ENCODE assay signal across 1 cellular context in genomic region chr9:128162215-128163026, GRCh38.
TF ChIP-seq lines count a peak whose summit lies in the region.

No MANE protein-coding gene starts in this region.

TF ChIP-seq in K562, 482 proteins besides CTCF, POLR2A, EP300 and RAD21 (continues in another document):
- TF ChIP-seq THAP12 (CRISPR knock-in tag; IDR thresholded peaks at IDR 0.05) = 0 out of 2 replicates have a peak, but pooled peaks have one; percentile 4
- TF ChIP-seq RBFOX2 (IDR thresholded peaks at IDR 0.05; ENCODE audit: low read depth, low read length) = peak; percentile 35; the same call in 1 of the 2 replicates
- TF ChIP-seq ZNF175 (CRISPR knock-in tag; IDR thresholded peaks at IDR 0.05; ENCODE audit: low read depth) = no peak
- peak; percentile 17; the same call in 1 of the 2 replicates for TF ChIP-seq PML (IDR thresholded peaks at IDR 0.05; ENCODE audit: low read length)
- TF ChIP-seq POLR2G (IDR thresholded peaks at IDR 0.05; ENCODE audit: low read depth, low read length) = peak; percentile 38; the same call in 1 of the 2 replicates
- no peak for TF ChIP-seq SRSF7 (optimal IDR thresholded peaks at IDR 0.05; ENCODE audit: low read depth, low read length)
- 0 out of 2 replicates have a peak, but pooled peaks have one; percentile 7 for TF ChIP-seq CEBPB (tag; IDR thresholded peaks at IDR 0.05)
- TF ChIP-seq POLR2AphosphoS2 (IDR thresholded peaks at IDR 0.05; ENCODE audit: low read length) = no peak
- TF ChIP-seq GMEB1 (CRISPR knock-in tag; IDR thresholded peaks at IDR 0.05) = no peak
- TF ChIP-seq ZFPM2 (CRISPR knock-in tag; IDR thresholded peaks at IDR 0.05) = no peak
- TF ChIP-seq ZNF449 (CRISPR knock-in tag; IDR thresholded peaks at IDR 0.05) = no peak
- TF ChIP-seq HEY1 (CRISPR knock-in tag; IDR thresholded peaks at IDR 0.05; ENCODE audit: borderline replicate concordance) = no peak
- TF ChIP-seq ZNF311 (CRISPR knock-in tag; IDR thresholded peaks at IDR 0.05) = no peak
- TF ChIP-seq ZC3H4 (CRISPR knock-in tag; IDR thresholded peaks at IDR 0.05; ENCODE audit: borderline replicate concordance) = no peak
- no peak for TF ChIP-seq THRAP3 (IDR thresholded peaks at IDR 0.05; ENCODE audit: borderline replicate concordance)
- no peak for TF ChIP-seq GATA2 (CRISPR knock-in tag; IDR thresholded peaks at IDR 0.05)
- no peak for TF ChIP-seq NCOA6 (IDR thresholded peaks at IDR 0.05)
- TF ChIP-seq PCBP2 (IDR thresholded peaks at IDR 0.05; ENCODE audit: low read depth, low read length, poor library complexity, severe bottlenecking) = no peak
- TF ChIP-seq PHF8 (IDR thresholded peaks at IDR 0.05; ENCODE audit: borderline replicate concordance, low read length) = peak; percentile 5; the same call in 1 of the 2 replicates
- no peak for TF ChIP-seq FOXP1 (CRISPR knock-in tag; IDR thresholded peaks at IDR 0.05)
- TF ChIP-seq OTX1 (CRISPR knock-in tag; IDR thresholded peaks at IDR 0.05) = 0 out of 2 replicates have a peak, but pooled peaks have one; percentile 0
- no peak for TF ChIP-seq RBM25 (IDR thresholded peaks at IDR 0.05; ENCODE audit: low read depth, low read length, severe bottlenecking)
- TF ChIP-seq ZNF12 (CRISPR knock-in tag; IDR thresholded peaks at IDR 0.05) = no peak
- TF ChIP-seq ZNF212 (CRISPR knock-in tag; IDR thresholded peaks at IDR 0.05) = no peak
- no peak for TF ChIP-seq ZNF830 (CRISPR knock-in tag; IDR thresholded peaks at IDR 0.05)
- TF ChIP-seq ZBED1 (IDR thresholded peaks at IDR 0.05) = no peak
- no peak for TF ChIP-seq CREB3L1 (IDR thresholded peaks at IDR 0.05; ENCODE audit: borderline replicate concordance, low read depth)
- TF ChIP-seq CBFB (CRISPR knock-in tag; IDR thresholded peaks at IDR 0.05) = no peak
- TF ChIP-seq FOXJ2 (tag; IDR thresholded peaks at IDR 0.05) = no peak
- TF ChIP-seq ZNF140 (CRISPR knock-in tag; IDR thresholded peaks at IDR 0.05) = no peak
- TF ChIP-seq ZNF277 (CRISPR knock-in tag; IDR thresholded peaks at IDR 0.05; ENCODE audit: borderline replicate concordance) = 0 out of 2 replicates have a peak, but pooled peaks have one; percentile 20
- TF ChIP-seq ZNF124 (CRISPR knock-in tag; IDR thresholded peaks at IDR 0.05) = no peak
- TF ChIP-seq KAT7 (CRISPR knock-in tag; IDR thresholded peaks at IDR 0.05; ENCODE audit: borderline replicate concordance) = no peak
- TF ChIP-seq CREB3 (tag; conservative IDR thresholded peaks at IDR 0.05; ENCODE audit: low read depth) = no peak
- no peak for TF ChIP-seq GABPB2 (CRISPR knock-in tag; conservative IDR thresholded peaks at IDR 0.05)
- no peak for TF ChIP-seq ASH1L (IDR thresholded peaks at IDR 0.05; ENCODE audit: borderline replicate concordance, low read depth, partially characterized antibody)
- no peak for TF ChIP-seq ZNF707 (CRISPR knock-in tag; conservative IDR thresholded peaks at IDR 0.05)
- TF ChIP-seq SP1 (CRISPR knock-in tag; IDR thresholded peaks at IDR 0.05) = no peak
- TF ChIP-seq ZNF76 (CRISPR knock-in tag; IDR thresholded peaks at IDR 0.05; ENCODE audit: borderline replicate concordance) = no peak
- no peak for TF ChIP-seq GTF2B (IDR thresholded peaks at IDR 0.05; ENCODE audit: extremely low read depth, insufficient read length)
- no peak for TF ChIP-seq IRF9 (tag; IDR thresholded peaks at IDR 0.05)
- no peak for TF ChIP-seq ELF1 (tag; IDR thresholded peaks at IDR 0.05)
- peak; percentile 16 for TF ChIP-seq POLR2AphosphoS5 (IDR thresholded peaks at IDR 0.05; ENCODE audit: control insufficient read depth, insufficient read depth, low read depth, low read length)
- no peak for TF ChIP-seq ZKSCAN1 (IDR thresholded peaks at IDR 0.05; ENCODE audit: low read depth, low read length)
- TF ChIP-seq SMAD1 (IDR thresholded peaks at IDR 0.05; ENCODE audit: low read depth, low read length, partially characterized antibody) = no peak
- TF ChIP-seq FOXK2 (conservative IDR thresholded peaks at IDR 0.05 in 1 of 2, IDR thresholded peaks at IDR 0.05 in 1 of 2; ENCODE audit: low read depth in 2 of 2) = no peak
- no peak for TF ChIP-seq BRD9 (IDR thresholded peaks at IDR 0.05; ENCODE audit: low read depth, partially characterized antibody)
- TF ChIP-seq TSC22D4 (tag; IDR thresholded peaks at IDR 0.05) = no peak
- TF ChIP-seq ZBTB34 (CRISPR knock-in tag; IDR thresholded peaks at IDR 0.05) = no peak
- TF ChIP-seq NFE2 (IDR thresholded peaks at IDR 0.05; ENCODE audit: low read depth) = no peak
- TF ChIP-seq TARDBP (IDR thresholded peaks at IDR 0.05) = no peak
- no peak for TF ChIP-seq SIRT6 (IDR thresholded peaks at IDR 0.05; ENCODE audit: low read depth, low read length)
- TF ChIP-seq ZNF785 (CRISPR knock-in tag; IDR thresholded peaks at IDR 0.05) = no peak
- TF ChIP-seq KLF10 (CRISPR knock-in tag; IDR thresholded peaks at IDR 0.05) = no peak
- no peak for TF ChIP-seq SMARCA5 (IDR thresholded peaks at IDR 0.05)
- no peak for TF ChIP-seq ZNF696 (CRISPR knock-in tag; conservative IDR thresholded peaks at IDR 0.05)
- TF ChIP-seq RFX5 (IDR thresholded peaks at IDR 0.05; ENCODE audit: low read depth, low read length) = no peak
- no peak for TF ChIP-seq ZMIZ1 (IDR thresholded peaks at IDR 0.05; ENCODE audit: low read depth in 2 of 2, low read length in 2 of 2)
- no peak for TF ChIP-seq ZNF24 (IDR thresholded peaks at IDR 0.05)
